ENCODE assay signal across 11 cellular contexts in genomic region chr22:25054943-25055511, GRCh38.
DNase-seq lines count a peak whose midpoint lies in the region; TF ChIP-seq lines count a peak whose summit lies in the region.
"Had no signal": no experiment of that assay in that cellular context is flagged by ENCODE, and none has a peak within 500 bp of the region (broad histone marks: within the 10 kb centered on the region; RNA-seq: fewer than 3 reads in every experiment).

No MANE protein-coding gene starts in this region.

- TF ChIP-seq CTCF in GM13977 (IDR thresholded peaks at IDR 0.05; ENCODE audit: extremely low read depth, insufficient read depth, missing control alignments) = no peak

- no peaks in the 10 kb centered on the region for H3K36me3 Mint-ChIP-seq in activated T-cell treated with anti-CD3 and anti-CD28 coated beads, Interleukin-2, amount 50 U/mL, for 24 hours (ENCODE audit: low read depth)

- H3K27ac Mint-ChIP-seq in activated T-cell treated with anti-CD3 and anti-CD28 coated beads, Interleukin-2, amount 50 U/mL, for 24 hours = peak overlapping the region; percentile 93

- in situ Hi-C loops in GM13977 (cut with MboI; ENCODE audit: low pct_unique_long_range_greater_than_20kb, low sequenced_read_pairs, unreplicated experiment) = loop anchor here (10.0 kb wide), 1 partner anchor 110 kb away; the partner anchor contains the start of gene LHFPL7

- peaks cover 10% of the 10 kb centered on the region for H3K9me3 Mint-ChIP-seq in activated T-cell treated with anti-CD3 and anti-CD28 coated beads, Interleukin-2, amount 50 U/mL, for 24 hours

- DNase-seq in activated T-cell treated with anti-CD3 and anti-CD28 coated beads for 24 hours (ENCODE audit: low read depth) (peak; percentile 39), globus pallidus (ENCODE audit: low spot score) (peak; percentile 50), germinal center (ENCODE audit: low spot score) (no peak), GM13977 (ENCODE audit: low spot score) (no peak), KG1 (lab: John Stamatoyannopoulos, UW) (no peak)
- no peak for DNase-seq in activated T-cell treated with anti-CD3 and anti-CD28 coated beads, Interleukin-2, amount 50 U/mL, for 1 hour
- DNase-seq in activated T-cell treated with anti-CD3 and anti-CD28 coated beads, Interleukin-2, amount 50 U/mL, for 24 hours = peak; percentile 73
- peak; percentile 81 for DNase-seq in stimulated activated CD8-positive, alpha-beta memory T cell treated with anti-CD3 and anti-CD28 coated beads, Interleukin-4, amount 100 ng/mL, for 48 hours
- DNase-seq: left ventricle myocardium superior, NCI-H146, stomach had no signal

- peak overlapping the region; percentile 12 for H3K4me3 Mint-ChIP-seq in activated T-cell treated with anti-CD3 and anti-CD28 coated beads, Interleukin-2, amount 50 U/mL, for 24 hours

- H3K4me1 Mint-ChIP-seq in activated T-cell treated with anti-CD3 and anti-CD28 coated beads, Interleukin-2, amount 50 U/mL, for 24 hours (ENCODE audit: low read depth) = peaks cover 56% of the 10 kb centered on the region

- H3K27me3 Mint-ChIP-seq in activated T-cell treated with anti-CD3 and anti-CD28 coated beads, Interleukin-2, amount 50 U/mL, for 24 hours = no peaks in the 10 kb centered on the region

Comparison
In these comparisons a context has a peak if more than half of its experiments do, and no peak if none do; other contexts are left out.
1. DNase-seq: peak in activated T-cell treated with anti-CD3 and anti-CD28 coated beads for 24 hours (single experiment), activated T-cell treated with anti-CD3 and anti-CD28 coated beads, Interleukin-2, amount 50 U/mL, for 24 hours (single experiment), globus pallidus (single experiment) and stimulated activated CD8-positive, alpha-beta memory T cell treated with anti-CD3 and anti-CD28 coated beads, Interleukin-4, amount 100 ng/mL, for 48 hours (single experiment); none in activated T-cell treated with anti-CD3 and anti-CD28 coated beads, Interleukin-2, amount 50 U/mL, for 1 hour (single experiment), germinal center (single experiment), GM13977 (single experiment) and KG1 (single experiment).